Comparison of ENCODE assay signal across 8 cellular contexts in genomic region chr1:205749826-205750682, GRCh38. TPM values are rescaled to one million over a fixed set of nuclear protein-coding genes. Genes with fewer than 3 reads are reported as not detected.
DNase-seq lines count a peak whose midpoint lies in the region; ATAC-seq and TF ChIP-seq lines count a peak whose summit lies in the region.

Gene NUCKS1 (minus strand): TSS chr1:205750182. CDS start chr1:205749973, 209 bp downstream.

- peaks cover 35% of the 10 kb centered on the region for H3K4me1 Mint-ChIP-seq in activated CD4-positive, alpha-beta T cell treated with anti-CD3 and anti-CD28 coated beads for 36 hours

- no peaks in the 10 kb centered on the region for H3K27me3 ChIP-seq in kidney epithelial cell (ENCODE audit: control insufficient read depth, insufficient read depth, low read length)

- no peaks in the 10 kb centered on the region for H3K27me3 Mint-ChIP-seq in activated CD4-positive, alpha-beta T cell treated with anti-CD3 and anti-CD28 coated beads for 36 hours

- DNase-seq in Ammon's horn (ENCODE audit: low spot score) (peak; percentile 99), GM19238 (ENCODE audit: insufficient read length, low spot score) (peak; percentile 71), NCI-H524 (lab: John Stamatoyannopoulos, UW) (peak; percentile 96 to 99), choroid plexus epithelial cell (ENCODE audit: low read depth) (peak; percentile 100), kidney epithelial cell (ENCODE audit: low read depth) (peak; percentile 93)
- peak; percentile 98 for DNase-seq in activated CD4-positive, alpha-beta T cell treated with anti-CD3 and anti-CD28 coated beads for 36 hours
- DNase-seq in stimulated activated CD4-positive, alpha-beta T cell treated with anti-CD3 and anti-CD28 coated beads, Interleukin-15, amount 100 ng/mL, for 48 hours (ENCODE audit: low read depth in 2 of 2): peak; percentile 94 to 96

- ATAC-seq in HG03442 (IDR thresholded peaks at IDR 0.05; ENCODE audit: unreplicated experiment): peak; percentile 76
- ATAC-seq in activated CD4-positive, alpha-beta T cell treated with anti-CD3 and anti-CD28 coated beads for 36 hours: peak; percentile 81

- H3K9me3 Mint-ChIP-seq in activated CD4-positive, alpha-beta T cell treated with anti-CD3 and anti-CD28 coated beads for 36 hours (ENCODE audit: low read depth): no peaks in the 10 kb centered on the region

- H3K36me3 Mint-ChIP-seq in activated CD4-positive, alpha-beta T cell treated with anti-CD3 and anti-CD28 coated beads for 36 hours (ENCODE audit: low read depth): peaks cover 30% of the 10 kb centered on the region

- peak within 1 kb of the TSS; percentile 78 for H3K4me3 ChIP-seq in choroid plexus epithelial cell (ENCODE audit: low read depth, low read length)
- H3K4me3 ChIP-seq in kidney epithelial cell (ENCODE audit: low read depth, low read length): peak within 1 kb of the TSS; percentile 69

- POLR2A ChIA-PET in activated CD4-positive, alpha-beta T cell treated with anti-CD3 and anti-CD28 coated beads for 36 hours (lab: Charles Lee): interaction anchor here (0.5 to 2.1 kb wide), 12 partner anchors 14 to 885 kb away, joined by 3 to 24 read pairs (median 4); partner anchors contain the start of genes DYRK3, ELK4, RAB29 and SLC41A1

- CTCF ChIA-PET in activated CD4-positive, alpha-beta T cell treated with anti-CD3 and anti-CD28 coated beads for 36 hours (lab: Charles Lee): interaction anchor here (1.0 to 2.1 kb wide), 3 partner anchors 13 to 39 kb away, joined by 3 to 11 read pairs (median 8); no protein-coding TSS in a partner anchor

- TF ChIP-seq CTCF in choroid plexus epithelial cell (conservative IDR thresholded peaks at IDR 0.05; ENCODE audit: low read depth, low read length): peak; percentile 53
- no peak for TF ChIP-seq CTCF in kidney epithelial cell (IDR thresholded peaks at IDR 0.05; ENCODE audit: insufficient read depth, low read length, poor library complexity, severe bottlenecking)

- peak within 1 kb of the TSS; percentile 87 for H3K4me3 Mint-ChIP-seq in activated CD4-positive, alpha-beta T cell treated with anti-CD3 and anti-CD28 coated beads for 36 hours

- intact Hi-C loops in activated CD4-positive, alpha-beta T cell treated with anti-CD3 and anti-CD28 coated beads for 36 hours (cut with DNase I, micrococcal nuclease): loop anchor here (1.0 to 5.0 kb wide), 9 partner anchors 25 to 1243 kb away; partner anchors contain the start of genes RAB29 (in 2 of the 2), SLC41A1 (in 2 of the 2), DSTYK (in 1 of the 2) and ELK4 (in 1 of the 2)

- H3K27ac Mint-ChIP-seq in activated CD4-positive, alpha-beta T cell treated with anti-CD3 and anti-CD28 coated beads for 36 hours: peak within 1 kb of the TSS; percentile 96

- H3K36me3 ChIP-seq in kidney epithelial cell (ENCODE audit: control insufficient read depth, insufficient read depth, low read length): no peaks in the 10 kb centered on the region

RNA-seq across cellular contexts. Expression of gene NUCKS1, which starts in this region (rescaled TPM):
- total RNA-seq in activated CD4-positive, alpha-beta T cell treated with anti-CD3 and anti-CD28 coated beads for 36 hours: 100 to 1,000 TPM; 189 to 260 TPM
- 63.9 and 72.6 TPM in 2 replicates for total RNA-seq in kidney epithelial cell

Comparison
In these comparisons a context has a peak if more than half of its experiments do, and no peak if none do; other contexts are left out.
1. Peak in every context shown above with its lines: DNase-seq, ATAC-seq and H3K4me3 ChIP-seq.